Comparison of ENCODE assay signal across 15 cellular contexts in the genomic region with DNA sequence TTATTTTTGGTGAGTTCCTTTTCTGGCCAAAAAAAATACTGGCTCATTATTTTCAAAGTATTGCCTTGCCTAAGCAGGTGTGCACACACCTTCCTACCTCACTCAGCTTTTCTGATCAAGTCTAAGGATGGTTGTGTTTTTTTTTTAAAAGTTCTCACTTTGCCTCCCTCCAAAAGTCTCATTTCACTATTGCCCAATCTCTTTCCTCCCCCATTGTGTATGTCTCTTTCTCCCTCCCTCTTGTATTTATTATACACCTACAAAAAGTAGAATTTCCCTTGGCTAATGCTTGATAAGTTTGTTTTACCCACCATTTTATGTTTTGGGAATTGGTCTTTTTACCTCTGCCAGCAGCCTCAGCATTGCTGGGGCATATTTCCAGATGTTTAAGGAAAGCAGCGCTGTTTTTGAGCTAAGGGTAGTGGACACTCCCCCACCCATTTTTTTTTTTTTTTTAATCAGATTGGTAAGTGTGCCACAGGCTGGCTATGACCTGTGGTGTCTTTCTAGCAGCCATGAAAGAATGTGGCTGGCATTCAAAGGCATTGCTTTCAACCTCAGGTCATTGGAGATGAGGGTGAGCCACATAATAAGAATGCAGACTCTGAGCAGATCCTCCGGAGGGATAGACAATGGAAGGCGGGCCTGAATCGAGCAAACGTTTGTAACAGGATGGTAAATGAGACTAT.
DNase-seq lines count a peak whose midpoint lies in the region; FAIRE-seq and TF ChIP-seq lines count a peak whose summit lies in the region.
"Had no signal": no experiment of that assay in that cellular context is flagged by ENCODE, and none has a peak within 500 bp of the region (broad histone marks: within the 10 kb centered on the region; RNA-seq: fewer than 3 reads in every experiment).

No MANE protein-coding gene starts in this region.

- no peaks in the 10 kb centered on the region for H3K36me3 Mint-ChIP-seq in astrocyte (ENCODE audit: low read depth, unreplicated experiment)
- H3K36me3 Mint-ChIP-seq: activated naive CD4-positive, alpha-beta T cell treated with anti-CD3 and anti-CD28 coated beads, Interleukin-2, amount 50 U/mL, for 72 hours had no signal

- FAIRE-seq in astrocyte (lab: Jason Lieb, UNC), result peak; percentile 86
- FAIRE-seq: G401.6 had no signal

- H3K4me2 ChIP-seq in astrocyte (ENCODE audit: low read length), result peak overlapping the region; percentile 50

- no peaks in the 10 kb centered on the region for H3K27me3 Mint-ChIP-seq in astrocyte (ENCODE audit: low read depth, unreplicated experiment)

- H3K27me3 ChIP-seq in ACC112 (ENCODE audit: insufficient read depth, low read length), result no peaks in the 10 kb centered on the region
- H3K27me3 ChIP-seq in astrocyte (ENCODE audit: insufficient read depth, low read length), result no peaks in the 10 kb centered on the region

- no peaks in the 10 kb centered on the region for H3K36me3 ChIP-seq in ACC112 (ENCODE audit: insufficient read depth, low read length)
- no peaks in the 10 kb centered on the region for H3K36me3 ChIP-seq in astrocyte (ENCODE audit: insufficient read depth, low read length)
- H3K36me3 ChIP-seq: thoracic aorta had no signal

- H3K4me3 ChIP-seq in ACC112 (ENCODE audit: low read depth, low read length) (no peak overlapping the region), astrocyte (ENCODE audit: insufficient read depth, low read depth, low read length) (no peak overlapping the region)
- H3K4me3 ChIP-seq: thoracic aorta had no signal

- H3K79me2 ChIP-seq in ACC112 (ENCODE audit: control insufficient read depth, insufficient read depth, low read length, unreplicated experiment) (no peaks in the 10 kb centered on the region), astrocyte (ENCODE audit: insufficient read depth, low read length) (no peaks in the 10 kb centered on the region)

- H3K4me1 ChIP-seq in ACC112 (ENCODE audit: control insufficient read depth, insufficient read depth, low read length, unreplicated experiment) (peaks cover 13% of the 10 kb centered on the region), astrocyte (ENCODE audit: insufficient read depth, low read length) (peaks cover 27% of the 10 kb centered on the region)

- H3K9me3 Mint-ChIP-seq in astrocyte (ENCODE audit: unreplicated experiment), result peaks cover 1% of the 10 kb centered on the region
- H3K9me3 Mint-ChIP-seq: activated naive CD4-positive, alpha-beta T cell treated with anti-CD3 and anti-CD28 coated beads, Interleukin-2, amount 50 U/mL, for 72 hours had no signal

- DNase-seq in HS-27A (ENCODE audit: low read depth), result peak; percentile 95
- peak; percentile 90 for DNase-seq in astrocyte (ENCODE audit: low read depth)
- DNase-seq in iPS-NIHi7 (ENCODE audit: extremely low spot score), result peak; percentile 20
- DNase-seq in NCI-H2081 treated with DMSO at 0.1 percent for 48 hours (lab: John Stamatoyannopoulos, UW), result no peak
- no peak for DNase-seq in midbrain (lab: John Stamatoyannopoulos, UW)
- no peak for DNase-seq in GM20000 (ENCODE audit: low spot score)
- no peak for DNase-seq in mesenteric fat pad (ENCODE audit: low spot score)
- DNase-seq: effector CD4-positive, alpha-beta T cell; NCI-H2029; retina; T-helper 9 cell had no signal

- H3K9me3 ChIP-seq in astrocyte (ENCODE audit: insufficient read depth, low read depth, low read length), result no peaks in the 10 kb centered on the region
- H3K9me3 ChIP-seq: thoracic aorta had no signal

- H4K20me1 ChIP-seq in astrocyte (ENCODE audit: insufficient read depth, low read length), result no peaks in the 10 kb centered on the region

- H3K27ac Mint-ChIP-seq in astrocyte (ENCODE audit: unreplicated experiment), result peak overlapping the region; percentile 81
- H3K27ac Mint-ChIP-seq: activated naive CD4-positive, alpha-beta T cell treated with anti-CD3 and anti-CD28 coated beads, Interleukin-2, amount 50 U/mL, for 72 hours had no signal

- H3K27ac ChIP-seq in ACC112 (ENCODE audit: low read depth, low read length), result no peak overlapping the region
- peak overlapping the region; percentile 43 for H3K27ac ChIP-seq in astrocyte (ENCODE audit: low read depth, low read length)
- H3K27ac ChIP-seq: thoracic aorta had no signal

- peak overlapping the region; percentile 31 for H3K9ac ChIP-seq in astrocyte (ENCODE audit: low read length)

- H3K4me3 Mint-ChIP-seq in astrocyte (ENCODE audit: unreplicated experiment), result no peak overlapping the region

- H2AFZ ChIP-seq in ACC112 (ENCODE audit: low read length, unreplicated experiment) (peak overlapping the region; percentile 73), astrocyte (ENCODE audit: low read depth, low read length) (peak overlapping the region; percentile 81)

- peaks cover 27% of the 10 kb centered on the region for H3K4me1 Mint-ChIP-seq in astrocyte (ENCODE audit: low read depth, unreplicated experiment)

- TF ChIP-seq CTCF in astrocyte (IDR thresholded peaks at IDR 0.05; ENCODE audit: insufficient read depth, low read depth, low read length), result no peak
- no peak for TF ChIP-seq CTCF in GM20000 (IDR thresholded peaks at IDR 0.05; ENCODE audit: extremely low read depth, missing control alignments)

Comparison
In these comparisons a context has a peak if more than half of its experiments do, and no peak if none do; other contexts are left out.
1. DNase-seq: peak in HS-27A (single experiment), astrocyte (single experiment) and iPS-NIHi7 (single experiment); none in NCI-H2081 treated with DMSO at 0.1 percent for 48 hours (single experiment), midbrain (single experiment), GM20000 (single experiment) and mesenteric fat pad (single experiment).